14 cellular contexts compared by ENCODE assay signal in genomic region chr11:73963861-73964260, GRCh38. TPM values are rescaled to one million over a fixed set of nuclear protein-coding genes. Genes with fewer than 3 reads are reported as not detected.
A peak's percentile ranks its signal among the peaks of the same experiment; 100 is the strongest.
DNase-seq lines count a peak whose midpoint lies in the region; ATAC-seq and TF ChIP-seq lines count a peak whose summit lies in the region.
"Had no signal": no experiment of that assay in that cellular context is flagged by ENCODE, and none has a peak within 500 bp of the region (broad histone marks: within the 10 kb centered on the region; RNA-seq: fewer than 3 reads in every experiment).

No MANE protein-coding gene starts in this region.

- POLR2A ChIA-PET in Panc1 (lab: Charles Lee), result no interaction called here

- DNase-seq in CD4-positive, CD25-positive, alpha-beta regulatory T cell, result no peak
- DNase-seq in DND-41 (no peak), Panc1 (ENCODE audit: low read depth, low spot score) (no peak), memory B cell (ENCODE audit: low spot score in 2 of 2) (no peak), HT-29 (ENCODE audit: low spot score) (no peak)

- peak overlapping the region in 2 of 3 donors; percentile 83 to 84 for H3K27ac Mint-ChIP-seq in CD4-positive, CD25-positive, alpha-beta regulatory T cell
- peak overlapping the region; percentile 19 for H3K27ac Mint-ChIP-seq in memory B cell
- H3K27ac Mint-ChIP-seq: activated naive CD8-positive, alpha-beta T cell had no signal

- H3K79me2 ChIP-seq in DND-41 (ENCODE audit: insufficient read depth, low read length), result no peaks in the 10 kb centered on the region

- no peak overlapping the region for H3K4me3 Mint-ChIP-seq in CD4-positive, CD25-positive, alpha-beta regulatory T cell
- peak overlapping the region; percentile 41 for H3K4me3 Mint-ChIP-seq in memory B cell
- H3K4me3 Mint-ChIP-seq: activated naive CD8-positive, alpha-beta T cell; CD14-positive monocyte had no signal

- H3K36me3 ChIP-seq in CD4-positive, CD25-positive, alpha-beta regulatory T cell (ENCODE audit: control insufficient read depth, insufficient read depth, low read length), result no peaks in the 10 kb centered on the region
- H3K36me3 ChIP-seq in DND-41 (ENCODE audit: insufficient read depth, low read length), result no peaks in the 10 kb centered on the region
- no peaks in the 10 kb centered on the region for H3K36me3 ChIP-seq in Panc1 (ENCODE audit: control insufficient read depth, insufficient read depth, low read length)

- CTCF ChIA-PET in Panc1 (lab: Charles Lee), result interaction anchor here (0.6 to 1.2 kb wide), 4 partner anchors 32 to 292 kb away, joined by 3 to 6 read pairs (median 4); partner anchors contain the start of gene C2CD3

- no peaks in the 10 kb centered on the region for H3K9me3 ChIP-seq in CD4-positive, CD25-positive, alpha-beta regulatory T cell (ENCODE audit: control insufficient read depth in 2 of 2, low read length in 2 of 2)
- no peaks in the 10 kb centered on the region for H3K9me3 ChIP-seq in DND-41 (ENCODE audit: insufficient read depth, low read length, severe bottlenecking)
- no peaks in the 10 kb centered on the region for H3K9me3 ChIP-seq in Panc1 (ENCODE audit: control insufficient read depth, insufficient read depth, low read depth, low read length)

- intact Hi-C loops in Panc1 (cut with micrococcal nuclease; ENCODE audit: unreplicated experiment), result loop anchor here (10.0 kb wide), 1 partner anchor 131 kb away; no protein-coding TSS in a partner anchor

- no peaks in the 10 kb centered on the region for H3K27me3 Mint-ChIP-seq in CD4-positive, CD25-positive, alpha-beta regulatory T cell
- H3K27me3 Mint-ChIP-seq in memory B cell, result peaks cover 2% of the 10 kb centered on the region
- H3K27me3 Mint-ChIP-seq: activated naive CD8-positive, alpha-beta T cell had no signal

- no peak overlapping the region for H3K27ac ChIP-seq in CD4-positive, CD25-positive, alpha-beta regulatory T cell (ENCODE audit: insufficient read depth, low read length, poor library complexity, severe bottlenecking)
- H3K27ac ChIP-seq in DND-41 (ENCODE audit: low read length), result no peak overlapping the region
- 0 out of 2 replicates have a peak overlapping the region, but pooled peaks have one; percentile 8 for H3K27ac ChIP-seq in Panc1 (ENCODE audit: low read length)
- H3K27ac ChIP-seq: RWPE1 had no signal

- H3K27me3 ChIP-seq in CD4-positive, CD25-positive, alpha-beta regulatory T cell (ENCODE audit: control insufficient read depth, insufficient read depth, low read length), result no peaks in the 10 kb centered on the region
- H3K27me3 ChIP-seq in DND-41 (ENCODE audit: insufficient read depth, low read length, poor library complexity) (no peaks in the 10 kb centered on the region), Panc1 (ENCODE audit: control insufficient read depth, insufficient read depth, low read length) (no peaks in the 10 kb centered on the region)

- peaks cover 34% of the 10 kb centered on the region for H3K4me1 ChIP-seq in CD4-positive, CD25-positive, alpha-beta regulatory T cell (ENCODE audit: control insufficient read depth, insufficient read depth, low read length, poor library complexity, severe bottlenecking)
- H3K4me1 ChIP-seq in DND-41 (ENCODE audit: insufficient read depth, low read length) (peaks cover 8% of the 10 kb centered on the region), Panc1 (ENCODE audit: control insufficient read depth, insufficient read depth, low read length) (peaks cover 9% of the 10 kb centered on the region)

- H3K4me2 ChIP-seq in DND-41 (ENCODE audit: insufficient read depth, low read length), result peak overlapping the region; percentile 39; the same call in 1 of the 2 replicates

- H3K36me3 Mint-ChIP-seq in CD4-positive, CD25-positive, alpha-beta regulatory T cell, result no peaks in the 10 kb centered on the region
- no peaks in the 10 kb centered on the region for H3K36me3 Mint-ChIP-seq in memory B cell
- H3K36me3 Mint-ChIP-seq: activated naive CD8-positive, alpha-beta T cell; CD14-positive monocyte had no signal

- peaks cover 0 to 43% (median 9%) of the 10 kb centered on the region in 4 donors for H3K4me1 Mint-ChIP-seq in CD4-positive, CD25-positive, alpha-beta regulatory T cell
- peaks cover 16% of the 10 kb centered on the region for H3K4me1 Mint-ChIP-seq in memory B cell

- H3K4me3 ChIP-seq in CD4-positive, CD25-positive, alpha-beta regulatory T cell (ENCODE audit: low read depth, low read length), result no peak overlapping the region
- H3K4me3 ChIP-seq in DND-41 (ENCODE audit: low read depth in 1 of 2, low read length in 2 of 2) (no peak overlapping the region), Panc1 (ENCODE audit: low read depth in 2 of 2, low read length in 2 of 2) (no peak overlapping the region)

- in situ Hi-C loops in Panc1 (cut with HindIII; ENCODE audit: low pct_unique_long_range_greater_than_20kb, low sequenced_read_pairs), result no loop called here

- no peaks in the 10 kb centered on the region for H3K9me3 Mint-ChIP-seq in CD4-positive, CD25-positive, alpha-beta regulatory T cell
- H3K9me3 Mint-ChIP-seq in memory B cell, result no peaks in the 10 kb centered on the region
- H3K9me3 Mint-ChIP-seq: CD14-positive monocyte had no signal

- peak overlapping the region; percentile 60 for H2AFZ ChIP-seq in DND-41 (ENCODE audit: low read depth, low read length)

- no peak for ATAC-seq in CD4-positive, CD25-positive, alpha-beta regulatory T cell (ENCODE audit: low read depth in 2 of 2)
- ATAC-seq in DND-41 (ENCODE audit: insufficient read depth, low read depth), result peak; percentile 6; the same call in 1 of the 3 replicates
- ATAC-seq in Panc1, result no peak
- ATAC-seq in memory B cell (ENCODE audit: low read depth), result no peak
- ATAC-seq in HG03354 (IDR thresholded peaks at IDR 0.05; ENCODE audit: poor library complexity, severe bottlenecking, unreplicated experiment), result no peak
- ATAC-seq in GM21390 (IDR thresholded peaks at IDR 0.05; ENCODE audit: unreplicated experiment), result no peak

- no peak overlapping the region for H3K9ac ChIP-seq in DND-41 (ENCODE audit: low read depth, low read length)

- TF ChIP-seq CTCF in DND-41 (IDR thresholded peaks at IDR 0.05; ENCODE audit: borderline replicate concordance, extremely low read depth, low read length, poor library complexity, severe bottlenecking) (no peak), Panc1 (IDR thresholded peaks at IDR 0.05) (no peak)

- BruUV-seq in Panc1 (replicated peaks; lab: Mats Ljungman, UMichigan), result no TSS peak

- no peaks in the 10 kb centered on the region for H4K20me1 ChIP-seq in DND-41 (ENCODE audit: insufficient read depth, low read length)

RNA-seq across cellular contexts. Expression of gene DNAJB13, which starts 13.0 kb away (rescaled TPM):
- not detected for total RNA-seq in CD4-positive, CD25-positive, alpha-beta regulatory T cell
- under 1 TPM in 2 of 4 donors, not detected in 2; 0.32 to 0.33 TPM for polyA plus RNA-seq in CD4-positive, CD25-positive, alpha-beta regulatory T cell
- not detected for total RNA-seq in Panc1 (2021; ENCODE audit: unreplicated experiment)
- not detected for polyA plus RNA-seq in Panc1 (2012; ENCODE audit: insufficient read length)
- total RNA-seq in HT-29 (2014; rRNA removed; shearing (Covaris generic)), result 0.46 TPM in 1 of 2 replicates, not detected in the other
- total RNA-seq: H4, left cardiac atrium, LHCN-M2 had no signal
- polyA plus RNA-seq: CD14-positive monocyte, right cardiac atrium had no signal

RNA-seq across cellular contexts. Expression of gene UCP2, which starts 18.8 kb away (rescaled TPM):
- 850 TPM for total RNA-seq in CD4-positive, CD25-positive, alpha-beta regulatory T cell
- 1,000 to 10,000 TPM; 1,262 to 2,276 (median 1,740) TPM for polyA plus RNA-seq in CD4-positive, CD25-positive, alpha-beta regulatory T cell
- 68.8 TPM for total RNA-seq in Panc1 (2021; ENCODE audit: unreplicated experiment)
- polyA plus RNA-seq in Panc1 (2012; ENCODE audit: insufficient read length), result 62.6 TPM
- total RNA-seq in HT-29 (2014; rRNA removed; shearing (Covaris generic)), result 76.8 and 89.4 TPM in 2 replicates

RNA-seq across cellular contexts. Expression of gene UCP3, which starts 45.0 kb away (rescaled TPM):
- total RNA-seq in CD4-positive, CD25-positive, alpha-beta regulatory T cell, result 5.6 TPM
- under 1 TPM; 0.16 to 0.34 (median 0.24) TPM for polyA plus RNA-seq in CD4-positive, CD25-positive, alpha-beta regulatory T cell
- 0.46 TPM for total RNA-seq in Panc1 (2021; ENCODE audit: unreplicated experiment)
- 0.50 TPM for polyA plus RNA-seq in Panc1 (2012; ENCODE audit: insufficient read length)
- total RNA-seq in HT-29 (2014; rRNA removed; shearing (Covaris generic)), result 0.64 and 0.76 TPM in 2 replicates
- total RNA-seq: H4 had no signal
- polyA plus RNA-seq: CD14-positive monocyte had no signal
